In genomic region chr1:86757272-86757984, GRCh38 we compare ENCODE assay signal across 12 cellular contexts. TPM values are rescaled to one million over a fixed set of nuclear protein-coding genes. Genes with fewer than 3 reads are reported as not detected.
DNase-seq lines count a peak whose midpoint lies in the region; ATAC-seq and TF ChIP-seq lines count a peak whose summit lies in the region.
"Had no signal": no experiment of that assay in that cellular context is flagged by ENCODE, and none has a peak within 500 bp of the region (broad histone marks: within the 10 kb centered on the region; RNA-seq: fewer than 3 reads in every experiment).

No MANE protein-coding gene starts in this region.

- H3K27ac Mint-ChIP-seq in activated CD4-positive, alpha-beta memory T cell treated with anti-CD3 and anti-CD28 coated beads, Interleukin-2, amount 10 ng/mL, durations not matched to agents 7 days and 5 days, result no peak overlapping the region
- H3K27ac Mint-ChIP-seq: activated naive CD8-positive, alpha-beta T cell treated with anti-CD3 and anti-CD28 coated beads, Interleukin-2, amount 10 ng/mL, durations not matched to agents 7 days and 5 days had no signal

- peak; percentile 33 to 53 (median 44) for ATAC-seq in heart left ventricle

- no peaks in the 10 kb centered on the region for H3K9me3 Mint-ChIP-seq in activated CD4-positive, alpha-beta memory T cell treated with anti-CD3 and anti-CD28 coated beads, Interleukin-2, amount 10 ng/mL, durations not matched to agents 7 days and 5 days

- H3K27ac ChIP-seq in RWPE1, result peak overlapping the region; percentile 53
- H3K27ac ChIP-seq in heart left ventricle, result peak overlapping the region in 1 of 12 donors; percentile 36
- H3K27ac ChIP-seq in sigmoid colon, result peak overlapping the region in 3 of 4 donors; percentile 27 to 65 (median 48)

- peaks cover 3% of the 10 kb centered on the region for H3K27me3 Mint-ChIP-seq in activated CD4-positive, alpha-beta memory T cell treated with anti-CD3 and anti-CD28 coated beads, Interleukin-2, amount 10 ng/mL, durations not matched to agents 7 days and 5 days

- H3K4me1 ChIP-seq in heart left ventricle, result peaks cover 0 to 6% (median 0%) of the 10 kb centered on the region in 12 donors
- H3K4me1 ChIP-seq in sigmoid colon, result peaks cover 0 to 13% (median 9%) of the 10 kb centered on the region in 4 donors

- H3K27me3 ChIP-seq in heart left ventricle (no peaks in the 10 kb centered on the region), sigmoid colon (no peaks in the 10 kb centered on the region)

- H3K4me3 Mint-ChIP-seq in activated CD4-positive, alpha-beta memory T cell treated with anti-CD3 and anti-CD28 coated beads, Interleukin-2, amount 10 ng/mL, durations not matched to agents 7 days and 5 days, result no peak overlapping the region
- H3K4me3 Mint-ChIP-seq: activated naive CD8-positive, alpha-beta T cell treated with anti-CD3 and anti-CD28 coated beads, Interleukin-2, amount 10 ng/mL, durations not matched to agents 7 days and 5 days had no signal

- peak in 1 of 4 donors; percentile 7 for TF ChIP-seq EP300 in sigmoid colon (IDR thresholded peaks at IDR 0.05)

- intact Hi-C loops in heart left ventricle (cut with DNase I), result no loop called here
- intact Hi-C loops in sigmoid colon (cut with DNase I), result no loop called here

- no peak for TF ChIP-seq POLR2A in heart left ventricle (IDR thresholded peaks at IDR 0.05)
- no peak for TF ChIP-seq POLR2A in sigmoid colon (IDR thresholded peaks at IDR 0.05)

- TF ChIP-seq CTCF in RWPE1 (conservative IDR thresholded peaks at IDR 0.05; ENCODE audit: low read depth), result no peak
- no peak for TF ChIP-seq CTCF in heart left ventricle (IDR thresholded peaks at IDR 0.05)
- TF ChIP-seq CTCF in sigmoid colon (IDR thresholded peaks at IDR 0.05), result no peak

- DNase-seq in DMS79 treated with DMSO at 0.1 percent for 48 hours (lab: John Stamatoyannopoulos, UW) (peak; percentile 89), RWPE1 (ENCODE audit: low spot score) (no peak), heart left ventricle (no peak), sigmoid colon (peak; percentile 69), NCI-H1436 (lab: John Stamatoyannopoulos, UW) (no peak), NCI-H524 (lab: John Stamatoyannopoulos, UW) (no peak), ureter (ENCODE audit: low spot score) (no peak)
- no peak for DNase-seq in activated CD4-positive, alpha-beta memory T cell treated with anti-CD3 and anti-CD28 coated beads, Interleukin-2, amount 10 ng/mL, durations not matched to agents 7 days and 5 days
- DNase-seq: activated CD4-positive, alpha-beta T cell treated with anti-CD3 and anti-CD28 coated beads, Interleukin-2, amount 50 U/mL, for 4 hours; activated naive CD8-positive, alpha-beta T cell treated with anti-CD3 and anti-CD28 coated beads, Interleukin-2, amount 10 ng/mL, durations not matched to agents 7 days and 5 days; Caco-2; posterior cingulate gyrus had no signal

- H3K36me3 Mint-ChIP-seq in activated CD4-positive, alpha-beta memory T cell treated with anti-CD3 and anti-CD28 coated beads, Interleukin-2, amount 10 ng/mL, durations not matched to agents 7 days and 5 days (ENCODE audit: low read depth), result no peaks in the 10 kb centered on the region
- H3K36me3 Mint-ChIP-seq: activated naive CD8-positive, alpha-beta T cell treated with anti-CD3 and anti-CD28 coated beads, Interleukin-2, amount 10 ng/mL, durations not matched to agents 7 days and 5 days had no signal

- WGBS in heart left ventricle, 4 donors, result 78 to 87% (median 82%) methylated on average over 14 of the region's 14 CpGs
- 83 to 85% methylated on average over 14 of the region's 14 CpGs for WGBS in sigmoid colon, 2 donors

- no peaks in the 10 kb centered on the region for H3K4me1 Mint-ChIP-seq in activated CD4-positive, alpha-beta memory T cell treated with anti-CD3 and anti-CD28 coated beads, Interleukin-2, amount 10 ng/mL, durations not matched to agents 7 days and 5 days

- H3K9me3 ChIP-seq in heart left ventricle (peaks cover 0 to 2% (median 0%) of the 10 kb centered on the region in 12 donors), sigmoid colon (no peaks in the 10 kb centered on the region)
- H3K9me3 ChIP-seq: Caco-2 had no signal

- H3K36me3 ChIP-seq in heart left ventricle (no peaks in the 10 kb centered on the region), sigmoid colon (no peaks in the 10 kb centered on the region)

- CTCF ChIA-PET in RWPE1 (lab: Yijun Ruan, JAX), result no interaction called here
- CTCF ChIA-PET in activated CD4-positive, alpha-beta memory T cell treated with anti-CD3 and anti-CD28 coated beads, Interleukin-2, amount 10 ng/mL, durations not matched to agents 7 days and 5 days (lab: Charles Lee), result interaction anchor here (1.1 kb wide), 1 partner anchor 257 kb away, joined by 3 read pairs; no protein-coding TSS in a partner anchor

- no peak overlapping the region for H3K4me3 ChIP-seq in heart left ventricle
- no peak overlapping the region for H3K4me3 ChIP-seq in sigmoid colon

- POLR2A ChIA-PET in RWPE1 (lab: Yijun Ruan, JAX; ENCODE audit: low non-redundant PET), result interaction anchor here (0.6 kb wide), 1 partner anchor 37 kb away, joined by 3 read pairs; no protein-coding TSS in a partner anchor
- POLR2A ChIA-PET in activated CD4-positive, alpha-beta memory T cell treated with anti-CD3 and anti-CD28 coated beads, Interleukin-2, amount 10 ng/mL, durations not matched to agents 7 days and 5 days (lab: Charles Lee), result no interaction called here

RNA-seq across cellular contexts. Expression of gene SH3GLB1, which starts 53.1 kb away (rescaled TPM):
- 100 to 1,000 TPM in 7 of 9 donors, 10 to 100 TPM in 2; 53.6 to 203 (median 127) TPM for total RNA-seq in heart left ventricle
- 10 to 100 TPM; 26.3 to 77.6 TPM for polyA plus RNA-seq in heart left ventricle
- total RNA-seq in sigmoid colon, result 10 to 100 TPM; 50.8 to 67.0 (median 56.7) TPM
- polyA plus RNA-seq in sigmoid colon, result 10 to 100 TPM; 47.3 to 91.8 (median 79.9) TPM
- total RNA-seq in activated CD4-positive, alpha-beta memory T cell treated with anti-CD3 and anti-CD28 coated beads, Interleukin-2, amount 10 ng/mL, durations not matched to agents 7 days and 5 days, result 10 to 100 TPM; 79.6 to 82.8 TPM
- 101 TPM for total RNA-seq in ureter

Comparison
In these comparisons a context has a peak if more than half of its experiments do, and no peak if none do; other contexts are left out.
1. DNase-seq: peak in DMS79 treated with DMSO at 0.1 percent for 48 hours (single experiment) and sigmoid colon (single experiment); none in RWPE1 (single experiment), heart left ventricle (0 of 5), NCI-H1436 (single experiment), NCI-H524 (0 of 2), activated CD4-positive, alpha-beta memory T cell treated with anti-CD3 and anti-CD28 coated beads, Interleukin-2, amount 10 ng/mL, durations not matched to agents 7 days and 5 days (single experiment) and ureter (single experiment).